ENCODE assay signal across 20 cellular contexts in the genomic region with DNA sequence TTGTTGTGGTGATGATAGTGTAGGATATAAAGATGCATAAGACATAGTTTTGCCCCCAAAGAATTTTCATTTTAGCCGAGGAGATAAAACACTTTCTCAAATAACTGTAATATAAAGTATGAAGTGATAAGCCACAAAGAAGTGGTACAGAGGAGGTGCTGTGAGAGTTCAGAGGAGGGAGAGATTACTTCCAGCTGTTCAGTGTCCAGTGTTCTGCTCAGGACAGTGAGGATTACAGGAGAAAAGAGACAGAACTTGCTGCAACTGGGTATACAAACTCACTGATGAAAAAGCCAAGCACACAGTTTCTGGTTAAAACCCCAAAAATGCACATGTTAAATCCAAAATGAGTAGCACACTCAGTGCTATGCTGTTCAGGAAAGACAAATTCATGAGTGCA.
DNase-seq lines count a peak whose midpoint lies in the region; ATAC-seq and TF ChIP-seq lines count a peak whose summit lies in the region.
"Had no signal": no experiment of that assay in that cellular context is flagged by ENCODE, and none has a peak within 500 bp of the region (broad histone marks: within the 10 kb centered on the region; RNA-seq: fewer than 3 reads in every experiment).

No MANE protein-coding gene starts in this region.

- H3K4me2 ChIP-seq in IMR-90 (ENCODE audit: low read depth, low read length) (peak overlapping the region; percentile 40; the same call in 1 of the 2 replicates), neuronal stem cell (ENCODE audit: insufficient read depth, low read length, poor library complexity, severe bottlenecking) (no peak overlapping the region)

- H2BK15ac ChIP-seq in IMR-90 (ENCODE audit: low read depth, low read length), result no peak overlapping the region
- no peak overlapping the region for H2BK15ac ChIP-seq in neuronal stem cell (ENCODE audit: low read length)

- H3K27me3 ChIP-seq in IMR-90 (ENCODE audit: control insufficient read depth, insufficient read depth, low read length) (no peaks in the 10 kb centered on the region), adipocyte (replicated peaks; ENCODE audit: control insufficient read depth, insufficient read depth, low read length) (no peaks in the 10 kb centered on the region), neuronal stem cell (ENCODE audit: control insufficient read depth in 3 of 3, insufficient read depth in 3 of 3, low read depth in 1 of 3, low read length in 3 of 3) (no peaks in the 10 kb centered on the region)
- H3K27me3 ChIP-seq: BE2C had no signal

- CTCF ChIA-PET in IMR-90 (lab: Yijun Ruan, JAX) (no interaction called here), GM10248 (lab: Yijun Ruan, JAX) (interaction anchor here (1.5 kb wide), 1 partner anchor 12 kb away, joined by 3 read pairs; no protein-coding TSS in a partner anchor)

- intact Hi-C loops in IMR-90 (cut with micrococcal nuclease), result no loop called here

- H4K5ac ChIP-seq in IMR-90 (ENCODE audit: low read depth, low read length), result no peak overlapping the region

- H3K18ac ChIP-seq in IMR-90 (ENCODE audit: low read depth, low read length) (no peak overlapping the region), neuronal stem cell (ENCODE audit: low read length) (no peak overlapping the region)

- H3K14ac ChIP-seq in IMR-90 (replicated peaks; ENCODE audit: low read depth, low read length), result no peak overlapping the region; the same call in 1 of the 2 replicates
- no peak overlapping the region for H3K14ac ChIP-seq in neuronal stem cell (ENCODE audit: low read length)

- BruUV-seq in IMR-90 (replicated peaks; lab: Mats Ljungman, UMichigan), result no TSS peak

- no peaks in the 10 kb centered on the region for H3K36me3 ChIP-seq in IMR-90 (ENCODE audit: control insufficient read depth, insufficient read depth, low read length)
- H3K36me3 ChIP-seq in adipocyte (ENCODE audit: control insufficient read depth, insufficient read depth, low read length, severe bottlenecking), result no peaks in the 10 kb centered on the region
- H3K36me3 ChIP-seq in neuronal stem cell (replicated peaks in 1 of 2; ENCODE audit: control insufficient read depth in 2 of 2, insufficient read depth in 2 of 2, low read length in 2 of 2), result no peaks in the 10 kb centered on the region
- H3K36me3 ChIP-seq: BE2C had no signal

- no peaks in the 10 kb centered on the region for H3K9me1 ChIP-seq in IMR-90 (ENCODE audit: insufficient read depth, low read length)

- TF ChIP-seq CTCF in IMR-90 (conservative IDR thresholded peaks at IDR 0.05; ENCODE audit: low read depth, low read length), result no peak
- TF ChIP-seq CTCF in GM10248 (IDR thresholded peaks at IDR 0.05; ENCODE audit: control extremely low read depth, extremely low read depth, low read depth, missing control alignments), result no peak

- no peak overlapping the region for H3K56ac ChIP-seq in IMR-90 (ENCODE audit: extremely low read depth, insufficient read depth, low read length)

- DNase-seq in IMR-90, result peak; percentile 5
- peak; percentile 17 for DNase-seq in adipocyte (ENCODE audit: low read depth)
- DNase-seq in fibroblast of peridontal ligament (ENCODE audit: extremely low read depth), result peak; percentile 25
- no peak for DNase-seq in neuronal stem cell (ENCODE audit: low spot score)
- DNase-seq in stimulated activated CD4-positive, alpha-beta T cell treated with anti-CD3 and anti-CD28 coated beads, Interleukin-12 subunit alpha, Interleukin-12 subunit beta, amount 100 ng/mL, for 4 hours, result no peak
- no peak for DNase-seq in GM10248 (ENCODE audit: extremely low spot score)
- no peak for DNase-seq in stimulated activated CD4-positive, alpha-beta T cell treated with anti-CD3 and anti-CD28 coated beads, Interleukin-1b, Interleukin-23, amount 100 ng/mL, for 48 hours
- DNase-seq: BE2C; C1 segment of cervical spinal cord; CD4-positive, CD25-positive, alpha-beta regulatory T cell; CD8-positive, alpha-beta memory T cell; COR-L47; DMS 273 treated with DMSO at 0.1 percent for 48 hours; DND-41; EL; GOT3; H7; HFFc6 had no signal

- H3K79me1 ChIP-seq in IMR-90 (ENCODE audit: low read depth in 1 of 2, low read length in 2 of 2), result no peaks in the 10 kb centered on the region
- no peaks in the 10 kb centered on the region for H3K79me1 ChIP-seq in neuronal stem cell (ENCODE audit: low read depth, low read length)

- H3K23ac ChIP-seq in IMR-90 (ENCODE audit: low read depth, low read length), result no peak overlapping the region
- H3K23ac ChIP-seq in neuronal stem cell (ENCODE audit: low read depth, low read length, poor library complexity), result no peak overlapping the region

- H4K91ac ChIP-seq in IMR-90 (ENCODE audit: insufficient read depth, low read depth, low read length), result no peak overlapping the region
- no peak overlapping the region for H4K91ac ChIP-seq in neuronal stem cell (ENCODE audit: low read depth, low read length, poor library complexity)

- TF ChIP-seq POLR2A in IMR-90 (IDR thresholded peaks at IDR 0.05; ENCODE audit: low read depth, low read length), result no peak

- H3K4ac ChIP-seq in IMR-90 (ENCODE audit: low read depth, low read length) (no peak overlapping the region), neuronal stem cell (ENCODE audit: low read length) (no peak overlapping the region)

- no peaks in the 10 kb centered on the region for H4K20me1 ChIP-seq in IMR-90 (ENCODE audit: insufficient read depth, low read length)

- H3K9me3 ChIP-seq in IMR-90 (ENCODE audit: control insufficient read depth, insufficient read depth, low read length) (no peaks in the 10 kb centered on the region), adipocyte (ENCODE audit: control insufficient read depth, low read length) (no peaks in the 10 kb centered on the region), neuronal stem cell (replicated peaks in 1 of 2; ENCODE audit: control insufficient read depth in 2 of 2, insufficient read depth in 1 of 2, low read depth in 1 of 2, low read length in 2 of 2) (no peaks in the 10 kb centered on the region)
- H3K9me3 ChIP-seq: BE2C had no signal

- H2AFZ ChIP-seq in IMR-90 (replicated peaks; ENCODE audit: low read length, poor library complexity) (no peak overlapping the region), neuronal stem cell (ENCODE audit: low read length) (peak overlapping the region; percentile 17)

- ATAC-seq in IMR-90 (ENCODE audit: low read depth), result peak; percentile 86
- ATAC-seq: HCT116, HepG2 had no signal

- TF ChIP-seq RAD21 in IMR-90 (IDR thresholded peaks at IDR 0.05; ENCODE audit: low read length), result no peak

- POLR2A ChIA-PET in IMR-90 (lab: Charles Lee; ENCODE audit: unreplicated experiment), result interaction anchor here (0.6 kb wide), 1 partner anchor 34 kb away, joined by 4 read pairs; no protein-coding TSS in a partner anchor
- POLR2A ChIA-PET in GM10248 (lab: Yijun Ruan, JAX), result no interaction called here

- H4K8ac ChIP-seq in IMR-90 (ENCODE audit: low read depth in 2 of 2, low read length in 2 of 2), result no peak overlapping the region
- H4K8ac ChIP-seq in neuronal stem cell (ENCODE audit: low read depth, low read length), result no peak overlapping the region

- in situ Hi-C loops in IMR-90 (cut with MboI; ENCODE audit: low sequenced_read_pairs), result no loop called here

- peak overlapping the region; percentile 18; the same call in 1 of the 2 replicates for H3K27ac ChIP-seq in IMR-90 (ENCODE audit: insufficient read depth, low read length)
- no peak overlapping the region for H3K27ac ChIP-seq in neuronal stem cell (replicated peaks; ENCODE audit: low read length)

- H2BK5ac ChIP-seq in IMR-90 (ENCODE audit: low read depth, low read length, poor library complexity, severe bottlenecking) (no peak overlapping the region), neuronal stem cell (ENCODE audit: low read length) (no peak overlapping the region)

- H2BK12ac ChIP-seq in neuronal stem cell (ENCODE audit: low read length), result no peak overlapping the region

- no peak overlapping the region for H2BK20ac ChIP-seq in IMR-90 (ENCODE audit: low read depth, low read length)

- dilution Hi-C loops in IMR-90 (cut with HindIII; ENCODE audit: low sequenced_read_pairs, unreplicated experiment), result no loop called here

- H3K9ac ChIP-seq in IMR-90 (ENCODE audit: low read depth, low read length) (peak overlapping the region; percentile 29; the same call in 1 of the 2 replicates), adipocyte (ENCODE audit: low read length) (no peak overlapping the region), neuronal stem cell (ENCODE audit: low read depth, low read length, poor library complexity) (no peak overlapping the region)

- WGBS in IMR-90 (ENCODE audit: extremely low coverage in 2 of 2, insufficient read length in 1 of 2), 2 experiments, result no CpG with 5 or more reads among the region's 1 CpG
- WGBS in neuronal stem cell (ENCODE audit: extremely low coverage in 2 of 2, insufficient read length in 2 of 2, insufficient replicate concordance in 1 of 2), 2 donors, result no CpG with 5 or more reads among the region's 1 CpG

- H2BK120ac ChIP-seq in IMR-90 (ENCODE audit: low read depth, low read length) (no peak overlapping the region), neuronal stem cell (ENCODE audit: low read depth, low read length) (no peak overlapping the region)

- no peak overlapping the region for H2AK9ac ChIP-seq in IMR-90 (replicated peaks; ENCODE audit: low read depth, low read length, poor library complexity)

- H2AK5ac ChIP-seq in IMR-90 (ENCODE audit: low read depth, low read length), result no peak overlapping the region
- H2AK5ac ChIP-seq in neuronal stem cell (ENCODE audit: low read depth, low read length), result no peak overlapping the region

- H3K4me1 ChIP-seq in IMR-90 (ENCODE audit: control insufficient read depth, insufficient read depth, low read length) (peaks cover 2% of the 10 kb centered on the region; the same call in 1 of the 2 replicates), adipocyte (ENCODE audit: control insufficient read depth, insufficient read depth, low read length) (no peaks in the 10 kb centered on the region), neuronal stem cell (ENCODE audit: control insufficient read depth in 2 of 2, insufficient read depth in 1 of 2, low read depth in 1 of 2, low read length in 2 of 2) (peaks cover 2 to 8% of the 10 kb centered on the region in 2 donors)
- H3K4me1 ChIP-seq: BE2C had no signal

- H3K4me3 ChIP-seq in IMR-90 (ENCODE audit: insufficient read depth, low read depth, low read length) (no peak overlapping the region), adipocyte (ENCODE audit: low read length) (no peak overlapping the region), neuronal stem cell (ENCODE audit: low read length in 2 of 2) (no peak overlapping the region)

TF ChIP-seq in IMR-90, 13 proteins besides CTCF, POLR2A, EP300 and RAD21 (continues in another document):
- TF ChIP-seq BHLHE40 (IDR thresholded peaks at IDR 0.05; ENCODE audit: low read depth, low read length), result no peak
- TF ChIP-seq, protein P1, sequence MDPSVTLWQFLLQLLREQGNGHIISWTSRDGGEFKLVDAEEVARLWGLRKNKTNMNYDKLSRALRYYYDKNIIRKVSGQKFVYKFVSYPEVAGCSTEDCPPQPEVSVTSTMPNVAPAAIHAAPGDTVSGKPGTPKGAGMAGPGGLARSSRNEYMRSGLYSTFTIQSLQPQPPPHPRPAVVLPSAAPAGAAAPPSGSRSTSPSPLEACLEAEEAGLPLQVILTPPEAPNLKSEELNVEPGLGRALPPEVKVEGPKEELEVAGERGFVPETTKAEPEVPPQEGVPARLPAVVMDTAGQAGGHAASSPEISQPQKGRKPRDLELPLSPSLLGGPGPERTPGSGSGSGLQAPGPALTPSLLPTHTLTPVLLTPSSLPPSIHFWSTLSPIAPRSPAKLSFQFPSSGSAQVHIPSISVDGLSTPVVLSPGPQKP (IDR thresholded peaks at IDR 0.05; ENCODE audit: borderline replicate concordance, low read depth, low read length), result no peak

Comparison
In these comparisons a context has a peak if more than half of its experiments do, and no peak if none do; other contexts are left out.
1. DNase-seq: peak in IMR-90 (single experiment), adipocyte (single experiment) and fibroblast of peridontal ligament (single experiment); none in neuronal stem cell (single experiment), stimulated activated CD4-positive, alpha-beta T cell treated with anti-CD3 and anti-CD28 coated beads, Interleukin-12 subunit alpha, Interleukin-12 subunit beta, amount 100 ng/mL, for 4 hours (single experiment), GM10248 (single experiment) and stimulated activated CD4-positive, alpha-beta T cell treated with anti-CD3 and anti-CD28 coated beads, Interleukin-1b, Interleukin-23, amount 100 ng/mL, for 48 hours (single experiment).